ENCODE assay signal across 1 cellular context in the genomic region with DNA sequence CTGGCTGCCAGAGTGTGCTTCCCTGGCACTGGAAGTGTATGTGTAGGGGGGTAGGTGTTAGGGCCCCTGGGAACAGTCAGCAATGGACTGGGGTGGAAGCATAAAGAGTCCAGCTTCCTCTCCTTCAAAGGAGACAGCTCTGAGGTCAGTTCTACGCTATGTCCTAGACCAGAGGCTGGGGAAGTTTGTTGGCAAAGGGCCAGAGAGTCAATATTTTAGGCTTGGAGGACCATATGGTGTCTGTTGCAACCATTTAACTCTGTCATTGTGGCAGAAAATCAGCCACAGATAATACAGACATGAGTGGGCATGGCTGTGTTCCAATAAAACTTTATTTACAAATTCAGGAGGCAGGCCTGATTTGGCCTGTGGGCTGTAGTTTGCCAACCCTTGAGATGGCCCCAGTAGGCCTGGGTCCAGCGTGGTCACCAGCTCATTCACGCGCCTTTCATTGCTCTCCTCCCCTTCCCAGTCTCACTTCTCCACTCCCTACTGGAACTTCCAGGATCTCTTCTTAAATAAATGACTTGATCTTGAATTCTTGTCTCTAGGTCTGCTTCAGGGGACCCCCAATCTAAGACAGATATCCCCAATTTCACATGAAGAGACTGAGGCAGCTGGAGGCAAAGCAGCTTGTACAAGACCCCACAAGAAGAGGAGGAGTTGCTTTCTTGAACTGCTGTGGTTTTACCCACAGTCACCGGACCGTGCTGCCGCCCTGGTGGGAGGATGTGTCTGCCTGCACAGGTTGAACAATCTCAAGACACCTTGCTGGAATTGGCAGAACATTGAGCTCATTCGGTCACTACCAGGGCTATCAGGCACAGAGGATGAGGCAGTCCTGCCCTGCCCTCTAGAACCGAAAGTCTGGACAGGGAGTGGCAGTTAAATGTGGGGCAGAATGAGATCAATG.
TF ChIP-seq lines count a peak whose summit lies in the region.

No MANE protein-coding gene starts in this region.

TF ChIP-seq in HepG2, 621 proteins besides CTCF, POLR2A, EP300 and RAD21:
- no peak for TF ChIP-seq EZH2 (conservative IDR thresholded peaks at IDR 0.05; ENCODE audit: low read depth, low read length)
- TF ChIP-seq ZNF746 (CRISPR knock-in tag; IDR thresholded peaks at IDR 0.05) = no peak
- TF ChIP-seq, protein P1, sequence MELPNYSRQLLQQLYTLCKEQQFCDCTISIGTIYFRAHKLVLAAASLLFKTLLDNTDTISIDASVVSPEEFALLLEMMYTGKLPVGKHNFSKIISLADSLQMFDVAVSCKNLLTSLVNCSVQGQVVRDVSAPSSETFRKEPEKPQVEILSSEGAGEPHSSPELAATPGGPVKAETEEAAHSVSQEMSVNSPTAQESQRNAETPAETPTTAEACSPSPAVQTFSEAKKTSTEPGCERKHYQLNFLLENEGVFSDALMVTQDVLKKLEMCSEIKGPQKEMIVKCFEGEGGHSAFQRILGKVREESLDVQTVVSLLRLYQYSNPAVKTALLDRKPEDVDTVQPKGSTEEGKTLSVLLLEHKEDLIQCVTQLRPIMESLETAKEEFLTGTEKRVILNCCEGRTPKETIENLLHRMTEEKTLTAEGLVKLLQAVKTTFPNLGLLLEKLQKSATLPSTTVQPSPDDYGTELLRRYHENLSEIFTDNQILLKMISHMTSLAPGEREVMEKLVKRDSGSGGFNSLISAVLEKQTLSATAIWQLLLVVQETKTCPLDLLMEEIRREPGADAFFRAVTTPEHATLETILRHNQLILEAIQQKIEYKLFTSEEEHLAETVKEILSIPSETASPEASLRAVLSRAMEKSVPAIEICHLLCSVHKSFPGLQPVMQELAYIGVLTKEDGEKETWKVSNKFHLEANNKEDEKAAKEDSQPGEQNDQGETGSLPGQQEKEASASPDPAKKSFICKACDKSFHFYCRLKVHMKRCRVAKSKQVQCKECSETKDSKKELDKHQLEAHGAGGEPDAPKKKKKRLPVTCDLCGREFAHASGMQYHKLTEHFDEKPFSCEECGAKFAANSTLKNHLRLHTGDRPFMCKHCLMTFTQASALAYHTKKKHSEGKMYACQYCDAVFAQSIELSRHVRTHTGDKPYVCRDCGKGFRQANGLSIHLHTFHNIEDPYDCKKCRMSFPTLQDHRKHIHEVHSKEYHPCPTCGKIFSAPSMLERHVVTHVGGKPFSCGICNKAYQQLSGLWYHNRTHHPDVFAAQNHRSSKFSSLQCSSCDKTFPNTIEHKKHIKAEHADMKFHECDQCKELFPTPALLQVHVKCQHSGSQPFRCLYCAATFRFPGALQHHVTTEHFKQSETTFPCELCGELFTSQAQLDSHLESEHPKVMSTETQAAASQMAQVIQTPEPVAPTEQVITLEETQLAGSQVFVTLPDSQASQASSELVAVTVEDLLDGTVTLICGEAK (IDR thresholded peaks at IDR 0.05) = no peak
- TF ChIP-seq, protein P1 (CRISPR knock-in tag; IDR thresholded peaks at IDR 0.05) = peak; percentile 89
TF ChIP-seq in HepG2: peak in this region for 1.
